ENCODE assay signal across 16 cellular contexts in genomic region chrX:125210146-125210545, GRCh38.
A peak's percentile ranks its signal among the peaks of the same experiment; 100 is the strongest.
DNase-seq lines count a peak whose midpoint lies in the region; ATAC-seq and TF ChIP-seq lines count a peak whose summit lies in the region.
"Had no signal": no experiment of that assay in that cellular context is flagged by ENCODE, and none has a peak within 500 bp of the region (broad histone marks: within the 10 kb centered on the region; RNA-seq: fewer than 3 reads in every experiment).

No MANE protein-coding gene starts in this region.

- H3K27ac Mint-ChIP-seq in WTC11, result peak overlapping the region; percentile 84
- H3K27ac Mint-ChIP-seq: B cell; CD4-positive, alpha-beta T cell had no signal

- H3K36me3 ChIP-seq in mesendoderm (ENCODE audit: control insufficient read depth, insufficient read depth, low read length), result no peaks in the 10 kb centered on the region
- H3K36me3 ChIP-seq in colonic mucosa, result no peaks in the 10 kb centered on the region
- H3K36me3 ChIP-seq in neuronal stem cell (replicated peaks in 1 of 2; ENCODE audit: control insufficient read depth in 2 of 2, insufficient read depth in 2 of 2, low read length in 2 of 2), result no peaks in the 10 kb centered on the region

- H3K4ac ChIP-seq in mesendoderm (ENCODE audit: low read depth, low read length) (no peak overlapping the region), neuronal stem cell (ENCODE audit: low read length) (no peak overlapping the region)

- H3K56ac ChIP-seq in mesendoderm (ENCODE audit: low read length), result no peak overlapping the region

- H2BK120ac ChIP-seq in mesendoderm (ENCODE audit: low read depth, low read length), result no peak overlapping the region
- H2BK120ac ChIP-seq in neuronal stem cell (ENCODE audit: low read depth, low read length), result no peak overlapping the region

- DNase-seq in ELF-1 (ENCODE audit: low read depth, low spot score), result peak; percentile 33
- DNase-seq in WTC11 (ENCODE audit: low spot score), result no peak
- DNase-seq in iPS DF 19.7 (ENCODE audit: low read depth, low spot score), result peak; percentile 70
- peak; percentile 79 for DNase-seq in mesendoderm
- no peak for DNase-seq in colonic mucosa
- DNase-seq in glomerular visceral epithelial cell (ENCODE audit: extremely low spot score), result no peak
- DNase-seq in NCI-H1930 (lab: John Stamatoyannopoulos, UW), result no peak
- no peak for DNase-seq in neuronal stem cell (ENCODE audit: low spot score)
- DNase-seq: 8988T; ACHN; C1 segment of cervical spinal cord; Calu3; CD4-positive, alpha-beta T cell; DMS79 had no signal

- CTCF ChIA-PET in WTC11 (lab: Charles Lee), result no interaction called here

- no peaks in the 10 kb centered on the region; the same call in 1 of the 2 replicates for H3K27me3 Mint-ChIP-seq in WTC11 (ENCODE audit: low read depth)

- H3K9me3 Mint-ChIP-seq in WTC11, result peaks cover 3% of the 10 kb centered on the region; the same call in 1 of the 2 replicates
- H3K9me3 Mint-ChIP-seq: CD4-positive, alpha-beta T cell had no signal

- intact Hi-C loops in colonic mucosa (cut with DNase I), result no loop called here

- TF ChIP-seq CTCF in WTC11 (IDR thresholded peaks at IDR 0.05), result no peak
- no peak for TF ChIP-seq CTCF in colonic mucosa (IDR thresholded peaks at IDR 0.05)

- peaks cover 19% of the 10 kb centered on the region for H3K4me1 Mint-ChIP-seq in WTC11

- no peak overlapping the region for H2AFZ ChIP-seq in neuronal stem cell (ENCODE audit: low read length)

- no peak overlapping the region for H3K4me2 ChIP-seq in mesendoderm (ENCODE audit: low read length)
- no peak overlapping the region for H3K4me2 ChIP-seq in neuronal stem cell (ENCODE audit: insufficient read depth, low read length, poor library complexity, severe bottlenecking)

- H4K91ac ChIP-seq in neuronal stem cell (ENCODE audit: low read depth, low read length, poor library complexity), result no peak overlapping the region

- peak; percentile 54 for ATAC-seq in WTC11
- ATAC-seq: HepG2 had no signal

- H3K18ac ChIP-seq in mesendoderm (ENCODE audit: low read length) (no peak overlapping the region), neuronal stem cell (ENCODE audit: low read length) (no peak overlapping the region)

- H2BK5ac ChIP-seq in mesendoderm (ENCODE audit: low read length) (no peak overlapping the region), neuronal stem cell (ENCODE audit: low read length) (no peak overlapping the region)

- H2BK15ac ChIP-seq in mesendoderm (replicated peaks; ENCODE audit: low read depth) (no peak overlapping the region), neuronal stem cell (ENCODE audit: low read length) (no peak overlapping the region)

- H3K4me1 ChIP-seq in mesendoderm (ENCODE audit: control insufficient read depth, low read depth, low read length), result no peaks in the 10 kb centered on the region
- no peaks in the 10 kb centered on the region for H3K4me1 ChIP-seq in colonic mucosa
- H3K4me1 ChIP-seq in neuronal stem cell (ENCODE audit: control insufficient read depth in 2 of 2, insufficient read depth in 1 of 2, low read depth in 1 of 2, low read length in 2 of 2), result no peaks in the 10 kb centered on the region

- H3K9ac ChIP-seq in mesendoderm (ENCODE audit: low read length) (no peak overlapping the region), colonic mucosa (ENCODE audit: low read depth in 2 of 2, low read length in 2 of 2) (no peak overlapping the region), neuronal stem cell (ENCODE audit: low read depth, low read length, poor library complexity) (no peak overlapping the region)

- POLR2A ChIA-PET in WTC11 (lab: Charles Lee), result no interaction called here

- no peaks in the 10 kb centered on the region for H3K36me3 Mint-ChIP-seq in WTC11

- WGBS in mesendoderm (ENCODE audit: extremely low coverage, insufficient coverage, low lambda C conversion rate), result no CpG with 5 or more reads among the region's 1 CpG
- WGBS in neuronal stem cell (ENCODE audit: extremely low coverage in 2 of 2, insufficient read length in 2 of 2, insufficient replicate concordance in 1 of 2), 2 donors, result no CpG with 5 or more reads among the region's 1 CpG

- H3K79me1 ChIP-seq in mesendoderm (ENCODE audit: low read length) (no peaks in the 10 kb centered on the region), neuronal stem cell (ENCODE audit: low read depth, low read length) (no peaks in the 10 kb centered on the region)

- H3K79me2 ChIP-seq in mesendoderm (ENCODE audit: control insufficient read depth, insufficient read depth, low read length), result no peaks in the 10 kb centered on the region

- H3K23ac ChIP-seq in mesendoderm (ENCODE audit: low read length) (no peak overlapping the region), neuronal stem cell (ENCODE audit: low read depth, low read length, poor library complexity) (no peak overlapping the region)

- H4K8ac ChIP-seq in mesendoderm (ENCODE audit: low read depth, low read length) (no peak overlapping the region), neuronal stem cell (ENCODE audit: low read depth, low read length) (no peak overlapping the region)

- no peak overlapping the region for H3K27ac ChIP-seq in mesendoderm (ENCODE audit: low read depth, low read length)
- H3K27ac ChIP-seq in colonic mucosa, result no peak overlapping the region
- no peak overlapping the region for H3K27ac ChIP-seq in neuronal stem cell (replicated peaks; ENCODE audit: low read length)

- H3K4me3 Mint-ChIP-seq in WTC11, result no peak overlapping the region
- H3K4me3 Mint-ChIP-seq: B cell; CD4-positive, alpha-beta T cell had no signal

- H2BK12ac ChIP-seq in neuronal stem cell (ENCODE audit: low read length), result no peak overlapping the region

- H3K14ac ChIP-seq in neuronal stem cell (ENCODE audit: low read length), result no peak overlapping the region

- H4K5ac ChIP-seq in mesendoderm (ENCODE audit: low read length), result no peak overlapping the region

- H3K4me3 ChIP-seq in mesendoderm (ENCODE audit: low read length) (no peak overlapping the region), colonic mucosa (no peak overlapping the region), neuronal stem cell (ENCODE audit: low read length in 2 of 2) (no peak overlapping the region)

- no peaks in the 10 kb centered on the region for H3K27me3 ChIP-seq in mesendoderm (ENCODE audit: insufficient read depth, low read length, poor library complexity)
- no peaks in the 10 kb centered on the region for H3K27me3 ChIP-seq in colonic mucosa
- peaks cover 0 to 20% (median 0%) of the 10 kb centered on the region in 3 experiments for H3K27me3 ChIP-seq in neuronal stem cell (ENCODE audit: control insufficient read depth in 3 of 3, insufficient read depth in 3 of 3, low read depth in 1 of 3, low read length in 3 of 3)

- H2AK5ac ChIP-seq in mesendoderm (ENCODE audit: low read length) (no peak overlapping the region), neuronal stem cell (ENCODE audit: low read depth, low read length) (no peak overlapping the region)

- no peaks in the 10 kb centered on the region for H3K9me3 ChIP-seq in colonic mucosa
- H3K9me3 ChIP-seq in neuronal stem cell (replicated peaks in 1 of 2; ENCODE audit: control insufficient read depth in 2 of 2, insufficient read depth in 1 of 2, low read depth in 1 of 2, low read length in 2 of 2), result no peaks in the 10 kb centered on the region

TF ChIP-seq in WTC11, 78 proteins besides CTCF, POLR2A, EP300 and RAD21:
- 0 out of 2 replicates have a peak, but pooled peaks have one; percentile 22 for TF ChIP-seq TEAD4 (CRISPR knock-in tag; IDR thresholded peaks at IDR 0.05)
- TF ChIP-seq ERG (CRISPR knock-in tag; IDR thresholded peaks at IDR 0.05), result no peak

Comparison
In these comparisons a context has a peak if more than half of its experiments do, and no peak if none do; other contexts are left out.
1. DNase-seq: peak in ELF-1 (single experiment), iPS DF 19.7 (single experiment) and mesendoderm (single experiment); none in WTC11 (single experiment), colonic mucosa (single experiment), glomerular visceral epithelial cell (single experiment), NCI-H1930 (0 of 2) and neuronal stem cell (single experiment).